Comparison of ENCODE assay signal across 9 cellular contexts in genomic region chr16:17211797-17212196, GRCh38.
A peak's percentile ranks its signal among the peaks of the same experiment; 100 is the strongest.
DNase-seq lines count a peak whose midpoint lies in the region; ATAC-seq and TF ChIP-seq lines count a peak whose summit lies in the region.
"Had no signal": no experiment of that assay in that cellular context is flagged by ENCODE, and none has a peak within 500 bp of the region (broad histone marks: within the 10 kb centered on the region; RNA-seq: fewer than 3 reads in every experiment).

No MANE protein-coding gene starts in this region.

- no peaks in the 10 kb centered on the region for H3K27me3 Mint-ChIP-seq in Caco-2 (ENCODE audit: insufficient read depth, unreplicated experiment)
- H3K27me3 Mint-ChIP-seq in natural killer cell treated with Interleukin-12 subunit alpha and Interleukin-12 subunit beta and Interleukin-15 and Interleukin-18, amount 100 ng/mL, for 72 hours: no peaks in the 10 kb centered on the region

- H3K4me2 ChIP-seq in KMS-11: peak overlapping the region; percentile 46; the same call in 1 of the 2 replicates

- intact Hi-C loops in Caco-2 (cut with micrococcal nuclease; ENCODE audit: unreplicated experiment): loop anchor here (5.0 kb wide), 1 partner anchor 256 kb away; no protein-coding TSS in a partner anchor

- H3K4me1 Mint-ChIP-seq in Caco-2 (ENCODE audit: low read depth, unreplicated experiment): no peaks in the 10 kb centered on the region
- peaks cover 11 to 20% of the 10 kb centered on the region in 2 donors for H3K4me1 Mint-ChIP-seq in natural killer cell treated with Interleukin-12 subunit alpha and Interleukin-12 subunit beta and Interleukin-15 and Interleukin-18, amount 100 ng/mL, for 72 hours (ENCODE audit: low read depth in 2 of 2)

- H3K79me2 ChIP-seq in KMS-11 (ENCODE audit: insufficient read depth, low read depth): no peaks in the 10 kb centered on the region

- POLR2A ChIA-PET in Caco-2 (lab: Charles Lee): no interaction called here

- H3K9me3 ChIP-seq in Caco-2 (no peaks in the 10 kb centered on the region), tibial nerve (peaks cover 0 to 11% (median 0%) of the 10 kb centered on the region in 4 donors)

- no peak overlapping the region for H3K4me3 Mint-ChIP-seq in Caco-2 (ENCODE audit: unreplicated experiment)
- H3K4me3 Mint-ChIP-seq in natural killer cell treated with Interleukin-12 subunit alpha and Interleukin-12 subunit beta and Interleukin-15 and Interleukin-18, amount 100 ng/mL, for 72 hours: no peak overlapping the region

- DNase-seq in Caco-2: peak; percentile 46 to 60
- peak; percentile 13 for DNase-seq in activated T-cell treated with anti-CD3 and anti-CD28 coated beads for 24 hours (ENCODE audit: low read depth)
- DNase-seq in natural killer cell treated with Interleukin-12 subunit alpha and Interleukin-12 subunit beta and Interleukin-15 and Interleukin-18, amount 100 ng/mL, for 72 hours (ENCODE audit: low spot score): no peak
- no peak for DNase-seq in tibial nerve (ENCODE audit: low spot score in 2 of 2)

- peak; percentile 51 to 64 for ATAC-seq in natural killer cell treated with Interleukin-12 subunit alpha and Interleukin-12 subunit beta and Interleukin-15 and Interleukin-18, amount 100 ng/mL, for 72 hours
- ATAC-seq in GM18519 (IDR thresholded peaks at IDR 0.05; ENCODE audit: low FRiP score, unreplicated experiment) (no peak), GM18517 (IDR thresholded peaks at IDR 0.05; ENCODE audit: unreplicated experiment) (no peak), GM21515 (IDR thresholded peaks at IDR 0.05; ENCODE audit: unreplicated experiment) (no peak)

- H3K9ac ChIP-seq in KMS-11: no peak overlapping the region

- H3K27me3 ChIP-seq in Caco-2 (replicated peaks; ENCODE audit: control insufficient read depth, insufficient read depth, low read length) (no peaks in the 10 kb centered on the region), KMS-11 (ENCODE audit: insufficient read depth, low read depth) (no peaks in the 10 kb centered on the region), tibial nerve (no peaks in the 10 kb centered on the region)

- peaks cover 6% of the 10 kb centered on the region for H3K36me3 Mint-ChIP-seq in Caco-2 (ENCODE audit: insufficient read depth, unreplicated experiment)
- H3K36me3 Mint-ChIP-seq in natural killer cell treated with Interleukin-12 subunit alpha and Interleukin-12 subunit beta and Interleukin-15 and Interleukin-18, amount 100 ng/mL, for 72 hours: peaks cover 7% of the 10 kb centered on the region

- TF ChIP-seq EP300 in tibial nerve (IDR thresholded peaks at IDR 0.05): no peak

- TF ChIP-seq CTCF in Caco-2 (IDR thresholded peaks at IDR 0.05; ENCODE audit: insufficient read depth in 1 of 2, low read depth in 1 of 2, low read length in 1 of 2, severe bottlenecking in 1 of 2, unreplicated experiment in 1 of 2): peak; percentile 75 to 76
- TF ChIP-seq CTCF in KMS-11 (conservative IDR thresholded peaks at IDR 0.05; ENCODE audit: low read depth, low read length): peak; percentile 91
- TF ChIP-seq CTCF in tibial nerve (IDR thresholded peaks at IDR 0.05): peak in 1 of 5 experiments; percentile 14

- BruUV-seq in Caco-2 (replicated peaks; lab: Mats Ljungman, UMichigan): no TSS peak

- H3K27ac ChIP-seq in KMS-11 (peak overlapping the region; percentile 56), tibial nerve (no peak overlapping the region)
- H3K27ac ChIP-seq: epithelial cell of prostate had no signal

- no peaks in the 10 kb centered on the region for H4K20me1 ChIP-seq in KMS-11 (ENCODE audit: insufficient read depth)

- 76 to 77% methylated on average over 4 of the region's 4 CpGs for WGBS in tibial nerve, 2 donors

- H3K36me3 ChIP-seq in Caco-2 (ENCODE audit: control insufficient read depth, insufficient read depth, low read length) (no peaks in the 10 kb centered on the region), KMS-11 (ENCODE audit: insufficient read depth) (no peaks in the 10 kb centered on the region), tibial nerve (peaks cover 0 to 18% (median 0%) of the 10 kb centered on the region in 3 donors)

- no peaks in the 10 kb centered on the region for H3K9me3 Mint-ChIP-seq in Caco-2 (ENCODE audit: unreplicated experiment)
- no peaks in the 10 kb centered on the region for H3K9me3 Mint-ChIP-seq in natural killer cell treated with Interleukin-12 subunit alpha and Interleukin-12 subunit beta and Interleukin-15 and Interleukin-18, amount 100 ng/mL, for 72 hours

- H3K4me1 ChIP-seq in Caco-2 (no peaks in the 10 kb centered on the region), KMS-11 (ENCODE audit: low read depth, poor library complexity, severe bottlenecking) (peaks cover 42% of the 10 kb centered on the region), tibial nerve (no peaks in the 10 kb centered on the region)

- H3K27ac Mint-ChIP-seq in Caco-2 (ENCODE audit: unreplicated experiment): no peak overlapping the region
- H3K27ac Mint-ChIP-seq in natural killer cell treated with Interleukin-12 subunit alpha and Interleukin-12 subunit beta and Interleukin-15 and Interleukin-18, amount 100 ng/mL, for 72 hours: no peak overlapping the region

- CTCF ChIA-PET in Caco-2 (lab: Charles Lee): interaction anchor here (0.6 to 1.0 kb wide), 2 partner anchors 17 to 106 kb away, joined by 3 read pairs; no protein-coding TSS in a partner anchor

- TF ChIP-seq POLR2A in tibial nerve (IDR thresholded peaks at IDR 0.05): no peak

- no peak overlapping the region for H3K4me3 ChIP-seq in Caco-2 (ENCODE audit: low read depth, low read length)
- H3K4me3 ChIP-seq in KMS-11 (IDR thresholded peaks at IDR 0.05; ENCODE audit: insufficient read depth, low read depth, low read length): no peak overlapping the region
- H3K4me3 ChIP-seq in tibial nerve: no peak overlapping the region

- H2AFZ ChIP-seq in KMS-11 (ENCODE audit: low read depth): no peak overlapping the region

Comparison
In these comparisons a context has a peak if more than half of its experiments do, and no peak if none do; other contexts are left out.
1. DNase-seq: peak in Caco-2 (2 of 2) and activated T-cell treated with anti-CD3 and anti-CD28 coated beads for 24 hours (single experiment); none in natural killer cell treated with Interleukin-12 subunit alpha and Interleukin-12 subunit beta and Interleukin-15 and Interleukin-18, amount 100 ng/mL, for 72 hours (single experiment) and tibial nerve (0 of 2).
2. ATAC-seq: peak in natural killer cell treated with Interleukin-12 subunit alpha and Interleukin-12 subunit beta and Interleukin-15 and Interleukin-18, amount 100 ng/mL, for 72 hours (2 of 2); none in GM18519 (single experiment), GM18517 (single experiment) and GM21515 (single experiment).